Comparison of ENCODE assay signal across 20 cellular contexts in the genomic region with DNA sequence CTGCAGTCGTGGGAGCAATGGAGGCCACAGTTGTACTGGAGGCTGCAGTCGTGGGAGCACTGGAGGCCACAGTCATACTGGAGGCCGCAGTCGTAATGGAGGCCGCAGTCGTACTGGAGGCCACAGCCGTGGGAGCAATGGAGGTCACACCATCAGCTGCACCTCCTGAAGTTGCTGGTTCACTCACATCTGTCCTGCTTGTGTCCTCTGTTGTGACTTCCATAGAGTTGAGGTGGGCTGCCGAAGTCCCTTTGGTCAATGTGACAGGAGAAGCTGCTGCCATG. TPM values are rescaled to one million over a fixed set of nuclear protein-coding genes. Genes with fewer than 3 reads are reported as not detected.
A peak's percentile ranks its signal among the peaks of the same experiment; 100 is the strongest.
DNase-seq lines count a peak whose midpoint lies in the region; ATAC-seq and TF ChIP-seq lines count a peak whose summit lies in the region.
"Had no signal": no experiment of that assay in that cellular context is flagged by ENCODE, and none has a peak within 500 bp of the region (broad histone marks: within the 10 kb centered on the region; RNA-seq: fewer than 3 reads in every experiment).

No MANE protein-coding gene starts in this region.

- no CpG with 5 or more reads among the region's 8 CpGs for WGBS in H9 (ENCODE audit: extremely low coverage, insufficient read length, low lambda C conversion rate)
- WGBS in neuronal stem cell (ENCODE audit: extremely low coverage in 2 of 2, insufficient read length in 2 of 2, insufficient replicate concordance in 1 of 2), 2 donors: no CpG with 5 or more reads among the region's 8 CpGs
- WGBS in GM23248 (ENCODE audit: low coverage in 1 of 2, low lambda C conversion rate in 2 of 2, missing lambda C conversion rate in 2 of 2), 2 experiments: 88 to 94% methylated on average over 8 of the region's 8 CpGs

- H3K27ac ChIP-seq in H9 (ENCODE audit: insufficient read length, low read depth, low read length): no peak overlapping the region
- no peak overlapping the region for H3K27ac ChIP-seq in Panc1 (ENCODE audit: low read length)
- H3K27ac ChIP-seq in neuronal stem cell (replicated peaks; ENCODE audit: low read length): no peak overlapping the region
- H3K27ac ChIP-seq in gastrocnemius medialis: no peak overlapping the region
- no peak overlapping the region for H3K27ac ChIP-seq in GM23248
- H3K27ac ChIP-seq: 22Rv1 had no signal

- no peak overlapping the region for H3K4me2 ChIP-seq in H9 (ENCODE audit: insufficient read depth, insufficient read length, low read length)
- no peak overlapping the region for H3K4me2 ChIP-seq in neuronal stem cell (ENCODE audit: insufficient read depth, low read length, poor library complexity, severe bottlenecking)
- no peak overlapping the region for H3K4me2 ChIP-seq in GM23248 (ENCODE audit: unreplicated experiment)
- H3K4me2 ChIP-seq: GM23338 had no signal

- no peak overlapping the region for H2AFZ ChIP-seq in H9 (ENCODE audit: low read length)
- no peak overlapping the region for H2AFZ ChIP-seq in neuronal stem cell (ENCODE audit: low read length)
- H2AFZ ChIP-seq in GM23248: no peak overlapping the region
- H2AFZ ChIP-seq: GM23338 had no signal

- intact Hi-C loops in Panc1 (cut with micrococcal nuclease; ENCODE audit: unreplicated experiment): no loop called here
- intact Hi-C loops in gastrocnemius medialis (cut with DNase I; ENCODE audit: low total_unique reads): no loop called here

- H3K4me3 ChIP-seq in Panc1 (ENCODE audit: low read depth in 2 of 2, low read length in 2 of 2) (no peak overlapping the region), neuronal stem cell (ENCODE audit: low read length in 2 of 2) (no peak overlapping the region), gastrocnemius medialis (no peak overlapping the region), GM23248 (no peak overlapping the region)
- H3K4me3 ChIP-seq: GM23338, HAP-1 had no signal

- H3K18ac ChIP-seq in H9 (ENCODE audit: insufficient read length, low read depth, low read length) (no peak overlapping the region), neuronal stem cell (ENCODE audit: low read length) (no peak overlapping the region)

- H2AK5ac ChIP-seq in H9 (ENCODE audit: insufficient read length, low read length) (no peak overlapping the region), neuronal stem cell (ENCODE audit: low read depth, low read length) (no peak overlapping the region)

- H3K9ac ChIP-seq in H9 (ENCODE audit: extremely low read depth, insufficient read length, low read length): no peak overlapping the region
- no peak overlapping the region for H3K9ac ChIP-seq in neuronal stem cell (ENCODE audit: low read depth, low read length, poor library complexity)
- H3K9ac ChIP-seq in GM23248: no peak overlapping the region

- H3K9me2 ChIP-seq in GM23248 (ENCODE audit: insufficient read depth): no peaks in the 10 kb centered on the region

- H3K79me2 ChIP-seq in H9 (ENCODE audit: insufficient read depth, low read length) (no peaks in the 10 kb centered on the region), GM23248 (ENCODE audit: insufficient read depth) (peaks cover 29% of the 10 kb centered on the region)

- H3K36me3 ChIP-seq in Panc1 (ENCODE audit: control insufficient read depth, insufficient read depth, low read length) (no peaks in the 10 kb centered on the region), neuronal stem cell (replicated peaks in 1 of 2; ENCODE audit: control insufficient read depth in 2 of 2, insufficient read depth in 2 of 2, low read length in 2 of 2) (peaks cover 47 to 70% of the 10 kb centered on the region in 2 donors), gastrocnemius medialis (peaks cover 0 to 62% of the 10 kb centered on the region in 2 donors), GM23248 (ENCODE audit: low read depth) (peaks cover 30% of the 10 kb centered on the region)

- H3K36me3 Mint-ChIP-seq in activated T-cell treated with anti-CD3 and anti-CD28 coated beads, Interleukin-2, amount 50 U/mL, for 24 hours (ENCODE audit: low read depth): peaks cover 63% of the 10 kb centered on the region
- H3K36me3 Mint-ChIP-seq in activated T-cell treated with anti-CD3 and anti-CD28 coated beads, Interleukin-2, amount 50 U/mL, for 4 hours (ENCODE audit: insufficient read depth): peaks cover 13% of the 10 kb centered on the region
- H3K36me3 Mint-ChIP-seq in H9 (ENCODE audit: insufficient read depth in 1 of 3, low read depth in 3 of 3): peaks cover 39 to 68% (median 58%) of the 10 kb centered on the region in 3 experiments

- H3T11ph ChIP-seq in H9 (ENCODE audit: low read length): no peak overlapping the region

- H2BK5ac ChIP-seq in H9 (ENCODE audit: insufficient read length, low read length) (no peak overlapping the region), neuronal stem cell (ENCODE audit: low read length) (no peak overlapping the region)

- H3K27ac Mint-ChIP-seq in activated T-cell treated with anti-CD3 and anti-CD28 coated beads, Interleukin-2, amount 50 U/mL, for 24 hours: peak overlapping the region; percentile 53
- no peak overlapping the region for H3K27ac Mint-ChIP-seq in H9
- H3K27ac Mint-ChIP-seq: GM23338, HFFc6 had no signal

- H3K9me3 ChIP-seq in H9 (ENCODE audit: control insufficient read depth, low read depth, low read length): no peaks in the 10 kb centered on the region
- H3K9me3 ChIP-seq in Panc1 (ENCODE audit: control insufficient read depth, insufficient read depth, low read depth, low read length): no peaks in the 10 kb centered on the region
- H3K9me3 ChIP-seq in neuronal stem cell (replicated peaks in 1 of 2; ENCODE audit: control insufficient read depth in 2 of 2, insufficient read depth in 1 of 2, low read depth in 1 of 2, low read length in 2 of 2): peaks cover 0 to 3% of the 10 kb centered on the region in 2 donors
- no peaks in the 10 kb centered on the region for H3K9me3 ChIP-seq in gastrocnemius medialis
- no peaks in the 10 kb centered on the region for H3K9me3 ChIP-seq in GM23248 (ENCODE audit: low read depth)
- H3K9me3 ChIP-seq: HAP-1 had no signal

- H4K8ac ChIP-seq in H9 (replicated peaks; ENCODE audit: insufficient read length, low read depth, low read length): no peak overlapping the region
- peak overlapping the region; percentile 26 for H4K8ac ChIP-seq in neuronal stem cell (ENCODE audit: low read depth, low read length)

- in situ Hi-C loops in Panc1 (cut with HindIII; ENCODE audit: low pct_unique_long_range_greater_than_20kb, low sequenced_read_pairs): no loop called here
- in situ Hi-C loops in gastrocnemius medialis (cut with MboI; ENCODE audit: low sequenced_read_pairs in 4 of 4): no loop called here
- in situ Hi-C loops in GM23248 (cut with MboI): loop anchor here (10.0 kb wide), 1 partner anchor 192 kb away; no protein-coding TSS in a partner anchor

- H3K23ac ChIP-seq in H9 (ENCODE audit: insufficient read length, low read depth, low read length) (no peak overlapping the region), neuronal stem cell (ENCODE audit: low read depth, low read length, poor library complexity) (no peak overlapping the region)

- no peak overlapping the region for H4K91ac ChIP-seq in H9 (ENCODE audit: insufficient read length, low read depth, low read length)
- no peak overlapping the region for H4K91ac ChIP-seq in neuronal stem cell (ENCODE audit: low read depth, low read length, poor library complexity)

- H3K4ac ChIP-seq in H9 (ENCODE audit: low read depth, low read length) (no peak overlapping the region), neuronal stem cell (ENCODE audit: low read length) (no peak overlapping the region)

- no peaks in the 10 kb centered on the region for H3K27me3 Mint-ChIP-seq in activated T-cell treated with anti-CD3 and anti-CD28 coated beads, Interleukin-2, amount 50 U/mL, for 24 hours
- no peaks in the 10 kb centered on the region for H3K27me3 Mint-ChIP-seq in activated T-cell treated with anti-CD3 and anti-CD28 coated beads, Interleukin-2, amount 50 U/mL, for 4 hours (ENCODE audit: low read depth)
- H3K27me3 Mint-ChIP-seq in H9 (ENCODE audit: low read depth): peaks cover 11% of the 10 kb centered on the region
- H3K27me3 Mint-ChIP-seq: CD4-positive, alpha-beta memory T cell had no signal

- H3K9me3 Mint-ChIP-seq in activated T-cell treated with anti-CD3 and anti-CD28 coated beads, Interleukin-2, amount 50 U/mL, for 24 hours: no peaks in the 10 kb centered on the region
- no peaks in the 10 kb centered on the region for H3K9me3 Mint-ChIP-seq in activated T-cell treated with anti-CD3 and anti-CD28 coated beads, Interleukin-2, amount 50 U/mL, for 4 hours
- no peaks in the 10 kb centered on the region; a peak in 1 of 5 replicates for H3K9me3 Mint-ChIP-seq in H9
- H3K9me3 Mint-ChIP-seq: CD4-positive, alpha-beta memory T cell; GM23338; HFFc6 had no signal

- no peak for TF ChIP-seq POLR2A in gastrocnemius medialis (IDR thresholded peaks at IDR 0.05)

- POLR2A ChIA-PET in Panc1 (lab: Charles Lee): no interaction called here

- H3K4me1 ChIP-seq in H9 (ENCODE audit: insufficient read depth, low read length): no peaks in the 10 kb centered on the region
- peaks cover 4% of the 10 kb centered on the region for H3K4me1 ChIP-seq in Panc1 (ENCODE audit: control insufficient read depth, insufficient read depth, low read length)
- peaks cover 1 to 3% of the 10 kb centered on the region in 2 donors for H3K4me1 ChIP-seq in neuronal stem cell (ENCODE audit: control insufficient read depth in 2 of 2, insufficient read depth in 1 of 2, low read depth in 1 of 2, low read length in 2 of 2)
- H3K4me1 ChIP-seq in gastrocnemius medialis: peaks cover 4 to 6% of the 10 kb centered on the region in 2 donors
- no peaks in the 10 kb centered on the region for H3K4me1 ChIP-seq in GM23248 (ENCODE audit: insufficient read depth)

- TF ChIP-seq CTCF in H9 (conservative IDR thresholded peaks at IDR 0.05) (no peak), Panc1 (IDR thresholded peaks at IDR 0.05) (no peak), gastrocnemius medialis (IDR thresholded peaks at IDR 0.05 in 4 of 5, conservative IDR thresholded peaks at IDR 0.05 in 1 of 5) (no peak)

- no peak overlapping the region for H2BK20ac ChIP-seq in H9 (ENCODE audit: low read depth, low read length, poor library complexity, severe bottlenecking)

- CTCF ChIA-PET in Panc1 (lab: Charles Lee): no interaction called here

- ATAC-seq in activated T-cell treated with anti-CD3 and anti-CD28 coated beads, Interleukin-2, amount 50 U/mL, for 4 hours: no peak
- ATAC-seq in Panc1: no peak
- no peak for ATAC-seq in gastrocnemius medialis
- ATAC-seq: GM23338 had no signal

- no peak overlapping the region for H3K56ac ChIP-seq in H9 (ENCODE audit: insufficient read length, low read depth, low read length)

- no peaks in the 10 kb centered on the region for H4K20me1 ChIP-seq in H9 (ENCODE audit: control insufficient read depth, insufficient read depth, insufficient read length)
- no peaks in the 10 kb centered on the region for H4K20me1 ChIP-seq in GM23248 (ENCODE audit: insufficient read depth)

- no peak overlapping the region for H2BK120ac ChIP-seq in H9 (ENCODE audit: low read depth, low read length, poor library complexity, severe bottlenecking)
- no peak overlapping the region for H2BK120ac ChIP-seq in neuronal stem cell (ENCODE audit: low read depth, low read length)

- no peak overlapping the region for H4K5ac ChIP-seq in H9 (ENCODE audit: insufficient read length, low read depth, low read length)

- H3K27me3 ChIP-seq in H9 (ENCODE audit: insufficient read depth, low read length) (no peaks in the 10 kb centered on the region), Panc1 (ENCODE audit: control insufficient read depth, insufficient read depth, low read length) (no peaks in the 10 kb centered on the region), neuronal stem cell (ENCODE audit: control insufficient read depth in 3 of 3, insufficient read depth in 3 of 3, low read depth in 1 of 3, low read length in 3 of 3) (no peaks in the 10 kb centered on the region), gastrocnemius medialis (no peaks in the 10 kb centered on the region), GM23248 (replicated peaks; ENCODE audit: insufficient read depth) (no peaks in the 10 kb centered on the region)

- H3K4me1 Mint-ChIP-seq in activated T-cell treated with anti-CD3 and anti-CD28 coated beads, Interleukin-2, amount 50 U/mL, for 24 hours (ENCODE audit: low read depth): peaks cover 6% of the 10 kb centered on the region
- H3K4me1 Mint-ChIP-seq in activated T-cell treated with anti-CD3 and anti-CD28 coated beads, Interleukin-2, amount 50 U/mL, for 4 hours (ENCODE audit: low read depth): peaks cover 2% of the 10 kb centered on the region
- H3K4me1 Mint-ChIP-seq in H9: peaks cover 0 to 2% of the 10 kb centered on the region in 2 experiments; a peak in 1 of 4 replicates
- H3K4me1 Mint-ChIP-seq: GM23338 had no signal

- no peak overlapping the region for H3K4me3 Mint-ChIP-seq in activated T-cell treated with anti-CD3 and anti-CD28 coated beads, Interleukin-2, amount 50 U/mL, for 24 hours
- H3K4me3 Mint-ChIP-seq in activated T-cell treated with anti-CD3 and anti-CD28 coated beads, Interleukin-2, amount 50 U/mL, for 4 hours: no peak overlapping the region
- H3K4me3 Mint-ChIP-seq in H9: no peak overlapping the region
- H3K4me3 Mint-ChIP-seq: CD4-positive, alpha-beta memory T cell; GM23338; HFFc6 had no signal

- H2BK12ac ChIP-seq in H9 (ENCODE audit: insufficient read length, low read depth, low read length) (no peak overlapping the region), neuronal stem cell (ENCODE audit: low read length) (no peak overlapping the region)

- H3F3A ChIP-seq in GM23248 (ENCODE audit: insufficient read depth): peaks cover 8% of the 10 kb centered on the region; the same call in 1 of the 2 replicates

- DNase-seq in activated T-cell treated with anti-CD3 and anti-CD28 coated beads, Interleukin-2, amount 50 U/mL, for 24 hours: no peak
- DNase-seq in activated T-cell treated with anti-CD3 and anti-CD28 coated beads, Interleukin-2, amount 50 U/mL, for 4 hours: no peak
- DNase-seq in H9: peak; percentile 22
- DNase-seq in Panc1 (ENCODE audit: low read depth, low spot score): no peak
- no peak for DNase-seq in neuronal stem cell (ENCODE audit: low spot score)
- no peak for DNase-seq in gastrocnemius medialis
- no peak for DNase-seq in globus pallidus (ENCODE audit: low spot score)
- no peak for DNase-seq in GM23248
- DNase-seq: AML-193; C1 segment of cervical spinal cord; Calu3; CD4-positive, alpha-beta memory T cell; COR-L47; DMS53; DMS79 treated with DMSO at 0.1 percent for 48 hours; GF-D8; HFFc6 had no signal

- no peak overlapping the region for H2BK15ac ChIP-seq in H9 (ENCODE audit: low read depth, low read length)
- H2BK15ac ChIP-seq in neuronal stem cell (ENCODE audit: low read length): no peak overlapping the region

- no peaks in the 10 kb centered on the region for H3K23me2 ChIP-seq in H9 (ENCODE audit: insufficient read length, low read depth, low read length, poor library complexity, severe bottlenecking)

- H3K79me1 ChIP-seq in H9 (ENCODE audit: insufficient read depth, low read depth, low read length, poor library complexity, severe bottlenecking): no peaks in the 10 kb centered on the region
- peaks cover 2% of the 10 kb centered on the region for H3K79me1 ChIP-seq in neuronal stem cell (ENCODE audit: low read depth, low read length)

- H3K14ac ChIP-seq in H9 (ENCODE audit: insufficient read depth, low read length) (no peak overlapping the region), neuronal stem cell (ENCODE audit: low read length) (no peak overlapping the region)

- BruUV-seq in Panc1 (replicated peaks; lab: Mats Ljungman, UMichigan): TSS peak; percentile 59

RNA-seq across cellular contexts. Expression of gene C11orf24, which starts 9.3 kb away (rescaled TPM):
- total RNA-seq in activated T-cell treated with anti-CD3 and anti-CD28 coated beads, Interleukin-2, amount 50 U/mL, for 4 hours: 10 to 100 TPM; 46.8 to 49.2 (median 47.3) TPM
- 46.8 and 50.5 TPM in 2 replicates for total RNA-seq in H9 (2021)
- total RNA-seq in Panc1 (2021; ENCODE audit: unreplicated experiment): 53.1 TPM
- polyA plus RNA-seq in Panc1 (2012; ENCODE audit: insufficient read length): 48.1 TPM
- polyA plus RNA-seq in neuronal stem cell (2013, experiment 1 of 2): 36.4 TPM
- polyA plus RNA-seq in neuronal stem cell (2013, experiment 2 of 2): 35.7 TPM
- total RNA-seq in gastrocnemius medialis: 10 to 100 TPM in 2 of 4 donors, 1 to 10 TPM in 2; 8.1 to 19.3 (median 10.6) TPM
- total RNA-seq in GM23248 (2014; rRNA removed; shearing (Covaris generic)): 73.7 and 89.4 TPM in 2 replicates
- polyA plus RNA-seq in GM23248 (2016; fragmentation: Nextera tagmentation; extraction: Ambion mirVana): 105 and 109 TPM in 2 replicates

RNA-seq across cellular contexts. Expression of gene KMT5B, which starts 49.4 kb away (rescaled TPM):
- 10 to 100 TPM; 23.5 to 30.0 (median 25.7) TPM for total RNA-seq in activated T-cell treated with anti-CD3 and anti-CD28 coated beads, Interleukin-2, amount 50 U/mL, for 4 hours
- total RNA-seq in H9 (2021): 61.2 and 61.6 TPM in 2 replicates
- 48.6 TPM for total RNA-seq in Panc1 (2021; ENCODE audit: unreplicated experiment)
- polyA plus RNA-seq in Panc1 (2012; ENCODE audit: insufficient read length): 36.9 TPM
- 39.9 TPM for polyA plus RNA-seq in neuronal stem cell (2013, experiment 1 of 2)
- polyA plus RNA-seq in neuronal stem cell (2013, experiment 2 of 2): 39.4 TPM
- 10 to 100 TPM; 17.3 to 21.0 (median 19.2) TPM for total RNA-seq in gastrocnemius medialis
- 17.7 and 25.9 TPM in 2 replicates for total RNA-seq in GM23248 (2014; rRNA removed; shearing (Covaris generic))
- polyA plus RNA-seq in GM23248 (2016; fragmentation: Nextera tagmentation; extraction: Ambion mirVana): 21.0 and 22.9 TPM in 2 replicates

RNA-seq across cellular contexts. Expression of gene LRP5, which starts 49.9 kb away (rescaled TPM):
- 1 to 10 TPM; 7.7 to 8.5 (median 7.9) TPM for total RNA-seq in activated T-cell treated with anti-CD3 and anti-CD28 coated beads, Interleukin-2, amount 50 U/mL, for 4 hours
- 38.4 and 41.3 TPM in 2 replicates for total RNA-seq in H9 (2021)
- total RNA-seq in Panc1 (2021; ENCODE audit: unreplicated experiment): 171 TPM
- polyA plus RNA-seq in Panc1 (2012; ENCODE audit: insufficient read length): 357 TPM
- polyA plus RNA-seq in neuronal stem cell (2013, experiment 1 of 2): 32.3 TPM
- polyA plus RNA-seq in neuronal stem cell (2013, experiment 2 of 2): 34.5 TPM
- 10 to 100 TPM in 2 of 4 donors, 1 to 10 TPM in 2; 3.7 to 12.3 (median 8.1) TPM for total RNA-seq in gastrocnemius medialis
- 3.0 and 4.3 TPM in 2 replicates for total RNA-seq in GM23248 (2014; rRNA removed; shearing (Covaris generic))
- polyA plus RNA-seq in GM23248 (2016; fragmentation: Nextera tagmentation; extraction: Ambion mirVana): 2.1 and 3.0 TPM in 2 replicates
